In genomic region chr1:93661829-93662474, GRCh38 we compare ENCODE assay signal across 8 cellular contexts. TPM values are rescaled to one million over a fixed set of nuclear protein-coding genes. Genes with fewer than 3 reads are reported as not detected.
DNase-seq lines count a peak whose midpoint lies in the region; ATAC-seq, FAIRE-seq and TF ChIP-seq lines count a peak whose summit lies in the region.

No MANE protein-coding gene starts in this region.

- peak overlapping the region; percentile 73 for H3K9ac ChIP-seq in adipocyte (ENCODE audit: low read length)

- ATAC-seq in A549, result peak in 1 of 2 experiments; percentile 32; a peak in 3 of 6 replicates
- ATAC-seq in GM19397 (IDR thresholded peaks at IDR 0.05; ENCODE audit: unreplicated experiment), result no peak

- peak overlapping the region; percentile 85 for H3K4me2 ChIP-seq in A549

- CTCF ChIA-PET in A549 (lab: Yijun Ruan, JAX), result interaction anchor here (1.0 to 1.7 kb wide), 4 partner anchors 11 to 152 kb away, joined by 3 to 5 read pairs (median 4); no protein-coding TSS in a partner anchor

- H3K4me1 ChIP-seq in A549 (peaks cover 91% of the 10 kb centered on the region), adipocyte (ENCODE audit: control insufficient read depth, insufficient read depth, low read length) (peaks cover 59% of the 10 kb centered on the region)

- POLR2A ChIA-PET in A549 (lab: Yijun Ruan, JAX), result interaction anchor here (1.0 to 1.6 kb wide), 6 partner anchors 10 to 152 kb away, joined by 3 to 7 read pairs (median 4); partner anchors contain the start of gene BCAR3

- TF ChIP-seq POLR2A in A549 (IDR thresholded peaks at IDR 0.05; ENCODE audit: low read length) (no peak), H54 (IDR thresholded peaks at IDR 0.05; ENCODE audit: low read depth, low read length) (no peak)

- TF ChIP-seq RAD21 in A549 (conservative IDR thresholded peaks at IDR 0.05 in 1 of 2, IDR thresholded peaks at IDR 0.05 in 1 of 2), result no peak

- WGBS in A549 (ENCODE audit: missing lambda C conversion rate), result 22% methylated on average over 7 of the region's 7 CpGs

- H3K9me3 ChIP-seq in A549, result no peaks in the 10 kb centered on the region
- no peaks in the 10 kb centered on the region for H3K9me3 ChIP-seq in adipocyte (ENCODE audit: control insufficient read depth, low read length)

- DNase-seq in A549 (ENCODE audit: low read depth in 1 of 2, low spot score in 1 of 2), result peak; percentile 35 to 66
- DNase-seq in H54 (ENCODE audit: insufficient read length, low spot score), result no peak
- peak; percentile 88 for DNase-seq in adipocyte (ENCODE audit: low read depth)
- peak; percentile 86 for DNase-seq in iris pigment epithelial cell (ENCODE audit: low read depth)
- no peak for DNase-seq in activated CD4-positive, alpha-beta T cell treated with anti-CD3 and anti-CD28 coated beads, Interleukin-2, amount 50 U/mL, for 48 hours
- no peak for DNase-seq in SKM-1 (lab: John Stamatoyannopoulos, UW; ENCODE audit: unreplicated experiment)
- no peak for DNase-seq in germinal center (ENCODE audit: low spot score)

- H3K4me3 ChIP-seq in A549, result 0 out of 3 replicates have a peak overlapping the region, but pooled peaks have one; percentile 10
- H3K4me3 ChIP-seq in adipocyte (ENCODE audit: low read length), result peak overlapping the region; percentile 59

- peak in 1 of 2 experiments; percentile 31; a peak in 1 of 5 replicates for TF ChIP-seq EP300 in A549 (IDR thresholded peaks at IDR 0.05)

- peaks cover 19% of the 10 kb centered on the region for H3K36me3 ChIP-seq in adipocyte (ENCODE audit: control insufficient read depth, insufficient read depth, low read length, severe bottlenecking)

- no peak for TF ChIP-seq CTCF in A549 (IDR thresholded peaks at IDR 0.05)

- peak overlapping the region; percentile 94 to 95 for H3K27ac ChIP-seq in A549

- no peaks in the 10 kb centered on the region for H3K27me3 ChIP-seq in adipocyte (replicated peaks; ENCODE audit: control insufficient read depth, insufficient read depth, low read length)

- FAIRE-seq in A549 (lab: Jason Lieb, UNC), result no peak
- peak; percentile 53 for FAIRE-seq in H54 (lab: Jason Lieb, UNC)

TF ChIP-seq in A549, 52 proteins besides CTCF, POLR2A, EP300 and RAD21 (continues in another document):
- TF ChIP-seq SMC3 (IDR thresholded peaks at IDR 0.05), result no peak
- no peak for TF ChIP-seq MYC (IDR thresholded peaks at IDR 0.05; ENCODE audit: borderline replicate concordance, low read length)
- TF ChIP-seq HOXB5 (CRISPR knock-in tag; IDR thresholded peaks at IDR 0.05), result no peak
- TF ChIP-seq KDM1A (IDR thresholded peaks at IDR 0.05; ENCODE audit: low read depth), result no peak
- TF ChIP-seq MAFK (IDR thresholded peaks at IDR 0.05; ENCODE audit: partially characterized antibody), result peak; percentile 80
- no peak for TF ChIP-seq RFX5 (IDR thresholded peaks at IDR 0.05)
- no peak for TF ChIP-seq HOXB13 (CRISPR knock-in tag; IDR thresholded peaks at IDR 0.05; ENCODE audit: low read depth)
- no peak for TF ChIP-seq CHD4 (IDR thresholded peaks at IDR 0.05; ENCODE audit: borderline replicate concordance)
- no peak for TF ChIP-seq PHF8 (IDR thresholded peaks at IDR 0.05; ENCODE audit: borderline replicate concordance, low read depth)
- no peak; the same call in 1 of the 2 replicates for TF ChIP-seq GATA3 (IDR thresholded peaks at IDR 0.05; ENCODE audit: borderline replicate concordance)
- no peak for TF ChIP-seq TP53 (CRISPR knock-in tag; IDR thresholded peaks at IDR 0.05)
- TF ChIP-seq, protein P1, sequence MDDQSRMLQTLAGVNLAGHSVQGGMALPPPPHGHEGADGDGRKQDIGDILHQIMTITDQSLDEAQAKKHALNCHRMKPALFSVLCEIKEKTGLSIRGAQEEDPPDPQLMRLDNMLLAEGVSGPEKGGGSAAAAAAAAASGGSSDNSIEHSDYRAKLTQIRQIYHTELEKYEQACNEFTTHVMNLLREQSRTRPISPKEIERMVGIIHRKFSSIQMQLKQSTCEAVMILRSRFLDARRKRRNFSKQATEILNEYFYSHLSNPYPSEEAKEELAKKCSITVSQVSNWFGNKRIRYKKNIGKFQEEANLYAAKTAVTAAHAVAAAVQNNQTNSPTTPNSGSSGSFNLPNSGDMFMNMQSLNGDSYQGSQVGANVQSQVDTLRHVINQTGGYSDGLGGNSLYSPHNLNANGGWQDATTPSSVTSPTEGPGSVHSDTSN (IDR thresholded peaks at IDR 0.05), result no peak
- TF ChIP-seq CEBPB (IDR thresholded peaks at IDR 0.05), result no peak
- no peak for TF ChIP-seq NPAS2 (CRISPR knock-in tag; IDR thresholded peaks at IDR 0.05; ENCODE audit: borderline replicate concordance)
- no peak for TF ChIP-seq REST (IDR thresholded peaks at IDR 0.05)
- TF ChIP-seq EHMT2 (IDR thresholded peaks at IDR 0.05; ENCODE audit: low read depth), result no peak
- TF ChIP-seq TFCP2L1 (CRISPR knock-in tag; IDR thresholded peaks at IDR 0.05), result no peak
- no peak for TF ChIP-seq RARB (CRISPR knock-in tag; IDR thresholded peaks at IDR 0.05)
- TF ChIP-seq RCOR1 (IDR thresholded peaks at IDR 0.05; ENCODE audit: low read depth, low read length), result no peak
- TF ChIP-seq, protein P2, sequence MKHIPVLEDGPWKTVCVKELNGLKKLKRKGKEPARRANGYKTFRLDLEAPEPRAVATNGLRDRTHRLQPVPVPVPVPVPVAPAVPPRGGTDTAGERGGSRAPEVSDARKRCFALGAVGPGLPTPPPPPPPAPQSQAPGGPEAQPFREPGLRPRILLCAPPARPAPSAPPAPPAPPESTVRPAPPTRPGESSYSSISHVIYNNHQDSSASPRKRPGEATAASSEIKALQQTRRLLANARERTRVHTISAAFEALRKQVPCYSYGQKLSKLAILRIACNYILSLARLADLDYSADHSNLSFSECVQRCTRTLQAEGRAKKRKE (CRISPR knock-in tag; IDR thresholded peaks at IDR 0.05; ENCODE audit: low read depth), result no peak; the same call in 1 of the 2 replicates
- TF ChIP-seq BCL3 (IDR thresholded peaks at IDR 0.05), result no peak
- peak; percentile 35; the same call in 1 of the 2 replicates for TF ChIP-seq MAX (IDR thresholded peaks at IDR 0.05)
- no peak for TF ChIP-seq FOSB (CRISPR knock-in tag; IDR thresholded peaks at IDR 0.05)
- no peak for TF ChIP-seq KDM5A (IDR thresholded peaks at IDR 0.05)
- TF ChIP-seq, protein P3, sequence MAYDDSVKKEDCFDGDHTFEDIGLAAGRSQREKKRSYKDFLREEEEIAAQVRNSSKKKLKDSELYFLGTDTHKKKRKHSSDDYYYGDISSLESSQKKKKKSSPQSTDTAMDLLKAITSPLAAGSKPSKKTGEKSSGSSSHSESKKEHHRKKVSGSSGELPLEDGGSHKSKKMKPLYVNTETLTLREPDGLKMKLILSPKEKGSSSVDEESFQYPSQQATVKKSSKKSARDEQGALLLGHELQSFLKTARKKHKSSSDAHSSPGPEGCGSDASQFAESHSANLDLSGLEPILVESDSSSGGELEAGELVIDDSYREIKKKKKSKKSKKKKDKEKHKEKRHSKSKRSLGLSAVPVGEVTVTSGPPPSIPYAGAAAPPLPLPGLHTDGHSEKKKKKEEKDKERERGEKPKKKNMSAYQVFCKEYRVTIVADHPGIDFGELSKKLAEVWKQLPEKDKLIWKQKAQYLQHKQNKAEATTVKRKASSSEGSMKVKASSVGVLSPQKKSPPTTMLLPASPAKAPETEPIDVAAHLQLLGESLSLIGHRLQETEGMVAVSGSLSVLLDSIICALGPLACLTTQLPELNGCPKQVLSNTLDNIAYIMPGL (CRISPR knock-in tag; IDR thresholded peaks at IDR 0.05; ENCODE audit: borderline replicate concordance), result no peak
- TF ChIP-seq ZC3H11A (IDR thresholded peaks at IDR 0.05), result no peak

RNA-seq across cellular contexts. Expression of gene BCAR3, which starts 19.7 kb away (rescaled TPM):
- 31.6 and 32.1 TPM in 2 replicates for polyA plus RNA-seq in A549 (2011; rRNA removed)
- 28.6 and 37.0 TPM in 2 replicates for polyA plus RNA-seq in A549 (2012; cell fraction: cytosol; rRNA removed)
- polyA plus RNA-seq in A549 (2012; cell fraction: nucleus; rRNA removed), result 40.5 and 50.4 TPM in 2 replicates
- 29.8 to 35.8 TPM (median 33.4 TPM) in 3 replicates for polyA plus RNA-seq in A549 (2017; fragmentation: RNase III; extraction: RNeasy Plus Mini Kit Qiagen cat#74134 plus additional on column Dnase treatment)
- polyA minus RNA-seq in A549 (2011; rRNA and poly(A)+ RNA removed), result 27.5 and 30.0 TPM in 2 replicates

Comparison
In these comparisons a context has a peak if more than half of its experiments do, and no peak if none do; other contexts are left out.
1. DNase-seq: peak in A549 (2 of 2), adipocyte (single experiment) and iris pigment epithelial cell (single experiment); none in H54 (single experiment), activated CD4-positive, alpha-beta T cell treated with anti-CD3 and anti-CD28 coated beads, Interleukin-2, amount 50 U/mL, for 48 hours (0 of 2), SKM-1 (single experiment) and germinal center (single experiment).